ENCODE assay signal across 22 cellular contexts in the genomic region with DNA sequence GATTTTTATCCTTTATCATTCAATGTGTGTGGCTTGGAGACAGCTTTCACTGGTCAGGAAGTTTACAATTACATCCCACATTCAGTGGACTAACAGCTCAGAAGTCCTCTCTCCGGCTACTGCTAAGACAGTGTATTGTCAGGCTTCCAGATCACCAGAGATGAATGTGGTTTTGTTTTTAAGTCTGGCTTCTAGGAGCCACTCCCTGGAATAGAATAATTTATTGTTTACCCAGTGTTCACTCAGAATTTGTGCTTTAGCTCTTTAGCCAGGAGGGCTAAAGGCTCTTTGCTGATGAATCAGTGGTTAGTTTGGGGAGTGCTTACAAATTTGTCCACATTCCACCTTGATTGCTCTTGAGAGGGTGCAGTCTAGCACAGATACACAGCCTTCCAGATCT. TPM values are rescaled to one million over a fixed set of nuclear protein-coding genes. Genes with fewer than 3 reads are reported as not detected.
"Had no signal": no experiment of that assay in that cellular context is flagged by ENCODE, and none has a peak within 500 bp of the region (broad histone marks: within the 10 kb centered on the region; RNA-seq: fewer than 3 reads in every experiment).

No MANE protein-coding gene starts in this region.

- H3K9me3 ChIP-seq: esophagus squamous epithelium, pancreas, stomach, thyroid gland, uterus had no signal

- H3K36me3 Mint-ChIP-seq: naive thymus-derived CD4-positive, alpha-beta T cell had no signal

- H3K36me3 ChIP-seq: esophagus squamous epithelium, pancreas, stomach, thyroid gland, uterus had no signal

- H3K27me3 Mint-ChIP-seq: activated CD4-positive, alpha-beta memory T cell treated with anti-CD3 and anti-CD28 coated beads, Interleukin-2, amount 10 ng/mL, durations not matched to agents 7 days and 5 days; activated T-cell treated with anti-CD3 and anti-CD28 coated beads, Interleukin-2, amount 50 U/mL, for 24 hours; naive thymus-derived CD4-positive, alpha-beta T cell had no signal

- H3K4me1 Mint-ChIP-seq: activated CD4-positive, alpha-beta memory T cell treated with anti-CD3 and anti-CD28 coated beads, Interleukin-2, amount 10 ng/mL, durations not matched to agents 7 days and 5 days; naive thymus-derived CD4-positive, alpha-beta T cell had no signal

- H3K27ac ChIP-seq: coronary artery, esophagus squamous epithelium, pancreas, stomach, thyroid gland, uterus had no signal

- H3K27ac Mint-ChIP-seq: activated CD4-positive, alpha-beta memory T cell treated with anti-CD3 and anti-CD28 coated beads, Interleukin-2, amount 10 ng/mL, durations not matched to agents 7 days and 5 days; activated T-cell treated with anti-CD3 and anti-CD28 coated beads, Interleukin-2, amount 50 U/mL, for 24 hours; naive thymus-derived CD4-positive, alpha-beta T cell had no signal

- H3K4me3 ChIP-seq: coronary artery, esophagus squamous epithelium, lung, pancreas, stomach, thyroid gland, uterus had no signal

- H3K9me3 Mint-ChIP-seq: activated CD4-positive, alpha-beta memory T cell treated with anti-CD3 and anti-CD28 coated beads, Interleukin-2, amount 10 ng/mL, durations not matched to agents 7 days and 5 days; activated T-cell treated with anti-CD3 and anti-CD28 coated beads, Interleukin-2, amount 50 U/mL, for 24 hours had no signal

- H3K4me1 ChIP-seq: esophagus squamous epithelium, pancreas, stomach, thyroid gland, uterus had no signal

- DNase-seq: activated CD4-positive, alpha-beta memory T cell treated with anti-CD3 and anti-CD28 coated beads, Interleukin-2, amount 10 ng/mL, durations not matched to agents 7 days and 5 days; activated CD4-positive, alpha-beta T cell treated with anti-CD3 and anti-CD28 coated beads for 4 hours; activated effector memory CD4-positive, alpha-beta T cell treated with Interleukin-2 at 50 U/mL for 16 hours; activated naive CD4-positive, alpha-beta T cell treated with anti-CD3 and anti-CD28 coated beads, Interleukin-2, amount 50 U/mL, for 16 hours; activated T-cell treated with anti-CD3 and anti-CD28 coated beads, Interleukin-2, amount 50 U/mL, for 24 hours; central memory CD4-positive, alpha-beta T cell; esophagus squamous epithelium; glutamatergic neuron; naive thymus-derived CD4-positive, alpha-beta T cell; pancreas; stimulated activated CD4-positive, alpha-beta T cell treated with anti-CD3 and anti-CD28 coated beads, Interleukin-2, amount 100 ng/mL, for 24 hours; stomach; thyroid gland; uterus had no signal

- H3K27me3 ChIP-seq: esophagus squamous epithelium, pancreas, stomach, thyroid gland, uterus had no signal

- H3K4me3 Mint-ChIP-seq: activated CD4-positive, alpha-beta memory T cell treated with anti-CD3 and anti-CD28 coated beads, Interleukin-2, amount 10 ng/mL, durations not matched to agents 7 days and 5 days; activated T-cell treated with anti-CD3 and anti-CD28 coated beads, Interleukin-2, amount 50 U/mL, for 24 hours; naive thymus-derived CD4-positive, alpha-beta T cell had no signal

RNA-seq across cellular contexts. Expression of gene TRIM77, which starts 26.5 kb away (rescaled TPM):
- total RNA-seq: activated CD4-positive, alpha-beta memory T cell treated with anti-CD3 and anti-CD28 coated beads, Interleukin-2, amount 10 ng/mL, durations not matched to agents 7 days and 5 days; astrocyte; esophagus squamous epithelium; fibroblast of villous mesenchyme; lung; mononuclear cell; naive thymus-derived CD4-positive, alpha-beta T cell; pancreas; renal cortical epithelial cell; stomach; T-helper 1 cell treated with Interleukin-12 subunit alpha and Interleukin-12 subunit beta and Interleukin-4 antibody, amounts not matched to agents 30 ng/mL and 1 ng/mL, for 36 hours; thyroid gland; uterus had no signal
- polyA plus RNA-seq: adipose tissue; lung; naive thymus-derived CD4-positive, alpha-beta T cell; pancreas; stomach had no signal
